8 cellular contexts compared by ENCODE assay signal in genomic region chr5:1523480-1523792, GRCh38. TPM values are rescaled to one million over a fixed set of nuclear protein-coding genes. Genes with fewer than 3 reads are reported as not detected.
DNase-seq lines count a peak whose midpoint lies in the region; ATAC-seq and TF ChIP-seq lines count a peak whose summit lies in the region.

No MANE protein-coding gene starts in this region.

- H3K27ac ChIP-seq in HL-60 (replicated peaks) = no peak overlapping the region

- intact Hi-C loops in MCF 10A (cut with micrococcal nuclease) = loop anchor here (1.0 to 5.0 kb wide), 2 partner anchors 20 to 79 kb away; no protein-coding TSS in a partner anchor

- ATAC-seq in GM21423 (IDR thresholded peaks at IDR 0.05; ENCODE audit: unreplicated experiment) = peak; percentile 30

- CTCF ChIA-PET in MCF 10A (lab: Yijun Ruan, JAX) = interaction anchor here (1.2 kb wide), 1 partner anchor 117 kb away, joined by 3 read pairs; no protein-coding TSS in a partner anchor

- H3K4me3 ChIP-seq in HL-60 (replicated peaks; ENCODE audit: insufficient read depth, low read length) = peak overlapping the region; percentile 85

- DNase-seq in ELR (ENCODE audit: low read depth) (peak; percentile 37), HL-60 (ENCODE audit: low read depth in 1 of 2, low spot score in 1 of 2) (no peak), MCF 10A (ENCODE audit: unreplicated experiment) (no peak), mesothelial cell of epicardium (ENCODE audit: low spot score in 2 of 2, unreplicated experiment in 2 of 2) (no peak), occipital lobe (lab: John Stamatoyannopoulos, UW) (no peak), iPS-NIHi7 (ENCODE audit: extremely low spot score) (no peak), NCI-H128 (lab: John Stamatoyannopoulos, UW; ENCODE audit: unreplicated experiment) (no peak)

- TF ChIP-seq CTCF in HL-60 (IDR thresholded peaks at IDR 0.05; ENCODE audit: insufficient read depth, low read length) = no peak
- no peak for TF ChIP-seq CTCF in MCF 10A (IDR thresholded peaks at IDR 0.05; ENCODE audit: unreplicated experiment)
- no peak for TF ChIP-seq CTCF in mesothelial cell of epicardium (IDR thresholded peaks at IDR 0.05; ENCODE audit: unreplicated experiment)

- no peaks in the 10 kb centered on the region for H3K9me3 Mint-ChIP-seq in MCF 10A (ENCODE audit: unreplicated experiment)
- H3K9me3 Mint-ChIP-seq in mesothelial cell of epicardium = peaks cover under 1% of the 10 kb centered on the region

- H3K27me3 ChIP-seq in HL-60 (ENCODE audit: insufficient read depth, poor library complexity, severe bottlenecking) = no peaks in the 10 kb centered on the region

- POLR2A ChIA-PET in MCF 10A (lab: Yijun Ruan, JAX) = interaction anchor here (1.1 kb wide), 1 partner anchor 23 kb away, joined by 3 read pairs; no protein-coding TSS in a partner anchor

- H3K4me1 Mint-ChIP-seq in MCF 10A (ENCODE audit: insufficient read depth, unreplicated experiment) (peaks cover 15% of the 10 kb centered on the region), mesothelial cell of epicardium (peaks cover 18% of the 10 kb centered on the region)

- H3K36me3 Mint-ChIP-seq in MCF 10A (ENCODE audit: insufficient read depth, unreplicated experiment) (peaks cover 18% of the 10 kb centered on the region), mesothelial cell of epicardium (peaks cover 4% of the 10 kb centered on the region)

- peak overlapping the region; percentile 78 for H3K4me3 Mint-ChIP-seq in MCF 10A (ENCODE audit: unreplicated experiment)
- peak overlapping the region; percentile 51 for H3K4me3 Mint-ChIP-seq in mesothelial cell of epicardium

- BruUV-seq in MCF 10A (replicated peaks; lab: Mats Ljungman, UMichigan) = no TSS peak

- no peak overlapping the region for H3K27ac Mint-ChIP-seq in MCF 10A (ENCODE audit: low read depth, unreplicated experiment)
- no peak overlapping the region for H3K27ac Mint-ChIP-seq in mesothelial cell of epicardium

- no peaks in the 10 kb centered on the region for H3K27me3 Mint-ChIP-seq in MCF 10A (ENCODE audit: insufficient read depth, unreplicated experiment)
- H3K27me3 Mint-ChIP-seq in mesothelial cell of epicardium (ENCODE audit: low read depth) = no peaks in the 10 kb centered on the region

RNA-seq across cellular contexts. Expression of gene LPCAT1, which starts 0.3 kb away (rescaled TPM):
- 17.1 and 22.6 TPM in 2 replicates for total RNA-seq in MCF 10A (2022)
- total RNA-seq in mesothelial cell of epicardium = 73.9 to 76.8 TPM (median 74.8 TPM) in 3 replicates
- total RNA-seq in occipital lobe = 129 TPM
